In the genomic region with DNA sequence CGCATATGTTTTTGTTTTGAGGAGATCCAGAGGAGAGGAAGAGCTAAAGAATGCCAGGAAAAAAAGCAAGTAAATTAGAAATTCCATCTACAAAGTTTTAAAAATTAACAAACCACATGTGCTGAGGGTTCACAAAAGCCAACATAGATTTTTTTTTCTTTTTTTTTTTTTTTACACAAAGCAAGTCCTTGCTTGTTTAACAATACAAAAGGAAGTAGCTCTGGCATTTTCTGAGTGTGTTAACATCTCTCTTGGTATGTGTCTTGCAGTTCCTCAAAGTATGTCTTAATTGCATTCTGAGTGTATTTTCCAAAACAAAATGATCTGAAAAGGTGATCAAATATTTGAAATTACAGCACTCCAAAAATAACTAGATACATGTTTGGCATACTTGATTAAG, we compare ENCODE assay signal across 19 cellular contexts.
A peak's percentile ranks its signal among the peaks of the same experiment; 100 is the strongest.
DNase-seq lines count a peak whose midpoint lies in the region; ATAC-seq and TF ChIP-seq lines count a peak whose summit lies in the region.
"Had no signal": no experiment of that assay in that cellular context is flagged by ENCODE, and none has a peak within 500 bp of the region (broad histone marks: within the 10 kb centered on the region; RNA-seq: fewer than 3 reads in every experiment).

No MANE protein-coding gene starts in this region.

- CTCF ChIA-PET in MCF 10A (lab: Yijun Ruan, JAX): interaction anchor here (0.6 kb wide), 2 partner anchors 178 to 1540 kb away, joined by 3 to 5 read pairs; no protein-coding TSS in a partner anchor
- CTCF ChIA-PET in WTC11 (lab: Charles Lee): interaction anchor here (0.6 kb wide), 1 partner anchor 908 kb away, joined by 6 read pairs; no protein-coding TSS in a partner anchor

- H3K4me1 ChIP-seq in breast epithelium (no peaks in the 10 kb centered on the region), foreskin keratinocyte (no peaks in the 10 kb centered on the region)
- H3K4me1 ChIP-seq: Caco-2 had no signal

- TF ChIP-seq CTCF in MCF 10A (IDR thresholded peaks at IDR 0.05; ENCODE audit: unreplicated experiment) (no peak), breast epithelium (IDR thresholded peaks at IDR 0.05) (no peak), WTC11 (IDR thresholded peaks at IDR 0.05) (no peak), foreskin keratinocyte (conservative IDR thresholded peaks at IDR 0.05) (no peak)

- no peaks in the 10 kb centered on the region for H3K27me3 Mint-ChIP-seq in MCF 10A (ENCODE audit: insufficient read depth, unreplicated experiment)
- H3K27me3 Mint-ChIP-seq in WTC11 (ENCODE audit: low read depth): no peaks in the 10 kb centered on the region
- H3K27me3 Mint-ChIP-seq: CD4-positive, alpha-beta T cell had no signal

- H3K36me3 ChIP-seq in breast epithelium: no peaks in the 10 kb centered on the region

- POLR2A ChIA-PET in MCF 10A (lab: Yijun Ruan, JAX) (interaction anchor here (0.7 to 1.0 kb wide), 2 partner anchors 9 to 10 kb away, joined by 4 to 8 read pairs; no protein-coding TSS in a partner anchor), WTC11 (lab: Charles Lee) (no interaction called here)

- BruUV-seq in MCF 10A (replicated peaks; lab: Mats Ljungman, UMichigan): no TSS peak

- no peaks in the 10 kb centered on the region for H3K27me3 ChIP-seq in breast epithelium
- H3K27me3 ChIP-seq in foreskin keratinocyte: no peaks in the 10 kb centered on the region

- H3K4me1 Mint-ChIP-seq in MCF 10A (ENCODE audit: insufficient read depth, unreplicated experiment): peaks cover 13% of the 10 kb centered on the region
- peaks cover 26% of the 10 kb centered on the region for H3K4me1 Mint-ChIP-seq in WTC11

- peak overlapping the region; percentile 26 for H3K4me3 Mint-ChIP-seq in MCF 10A (ENCODE audit: unreplicated experiment)
- no peak overlapping the region for H3K4me3 Mint-ChIP-seq in WTC11
- H3K4me3 Mint-ChIP-seq: CD4-positive, alpha-beta T cell had no signal

- ATAC-seq in WTC11: peak; percentile 82
- no peak for ATAC-seq in foreskin keratinocyte
- no peak for ATAC-seq in GM21360 (IDR thresholded peaks at IDR 0.05; ENCODE audit: unreplicated experiment)
- ATAC-seq: Panc1 had no signal

- H3K9me3 Mint-ChIP-seq in MCF 10A (ENCODE audit: unreplicated experiment) (no peaks in the 10 kb centered on the region), WTC11 (no peaks in the 10 kb centered on the region)

- intact Hi-C loops in MCF 10A (cut with micrococcal nuclease) (no loop called here), breast epithelium (cut with DNase I; ENCODE audit: low total_unique reads) (no loop called here)

- peak; percentile 34 for DNase-seq in MCF 10A (ENCODE audit: unreplicated experiment)
- DNase-seq in breast epithelium (ENCODE audit: low spot score in 2 of 2): no peak
- no peak for DNase-seq in WTC11 (ENCODE audit: low spot score)
- peak; percentile 34 to 65 for DNase-seq in foreskin keratinocyte
- DNase-seq in NCI-H1694 (lab: John Stamatoyannopoulos, UW): no peak
- no peak for DNase-seq in D341Med (ENCODE audit: low spot score)
- DNase-seq in NCI-H446 treated with DMSO at 0.1 percent for 48 hours (lab: John Stamatoyannopoulos, UW): no peak
- DNase-seq: Caco-2; CD4-positive, alpha-beta T cell; GF-D8; GOT3; IMR-90; NCI-H1048; NCI-H1436; NCI-H2029 treated with DMSO at 0.1 percent for 48 hours; NCI-H2171 treated with DMSO at 0.1 percent for 48 hours; NCI-H748 treated with DMSO at 0.1 percent for 48 hours had no signal

- no peaks in the 10 kb centered on the region for H3K9me3 ChIP-seq in breast epithelium
- H3K9me3 ChIP-seq: Caco-2 had no signal

- no peak for TF ChIP-seq POLR2A in breast epithelium (IDR thresholded peaks at IDR 0.05)

- H3K36me3 Mint-ChIP-seq in MCF 10A (ENCODE audit: insufficient read depth, unreplicated experiment) (no peaks in the 10 kb centered on the region), WTC11 (no peaks in the 10 kb centered on the region)

- H3K4me3 ChIP-seq in breast epithelium: no peak overlapping the region

- H3K27ac Mint-ChIP-seq in MCF 10A (ENCODE audit: low read depth, unreplicated experiment) (peak overlapping the region; percentile 83), WTC11 (peak overlapping the region; percentile 93)
- H3K27ac Mint-ChIP-seq: CD4-positive, alpha-beta T cell had no signal

- H3K27ac ChIP-seq in breast epithelium (no peak overlapping the region), foreskin keratinocyte (no peak overlapping the region)

TF ChIP-seq in WTC11, 78 proteins besides CTCF, POLR2A, EP300 and RAD21 (continues in another document):
- TF ChIP-seq, protein P1, sequence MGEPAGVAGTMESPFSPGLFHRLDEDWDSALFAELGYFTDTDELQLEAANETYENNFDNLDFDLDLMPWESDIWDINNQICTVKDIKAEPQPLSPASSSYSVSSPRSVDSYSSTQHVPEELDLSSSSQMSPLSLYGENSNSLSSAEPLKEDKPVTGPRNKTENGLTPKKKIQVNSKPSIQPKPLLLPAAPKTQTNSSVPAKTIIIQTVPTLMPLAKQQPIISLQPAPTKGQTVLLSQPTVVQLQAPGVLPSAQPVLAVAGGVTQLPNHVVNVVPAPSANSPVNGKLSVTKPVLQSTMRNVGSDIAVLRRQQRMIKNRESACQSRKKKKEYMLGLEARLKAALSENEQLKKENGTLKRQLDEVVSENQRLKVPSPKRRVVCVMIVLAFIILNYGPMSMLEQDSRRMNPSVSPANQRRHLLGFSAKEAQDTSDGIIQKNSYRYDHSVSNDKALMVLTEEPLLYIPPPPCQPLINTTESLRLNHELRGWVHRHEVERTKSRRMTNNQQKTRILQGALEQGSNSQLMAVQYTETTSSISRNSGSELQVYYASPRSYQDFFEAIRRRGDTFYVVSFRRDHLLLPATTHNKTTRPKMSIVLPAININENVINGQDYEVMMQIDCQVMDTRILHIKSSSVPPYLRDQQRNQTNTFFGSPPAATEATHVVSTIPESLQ (CRISPR knock-in tag; IDR thresholded peaks at IDR 0.05): no peak
- TF ChIP-seq NR1H2 (CRISPR knock-in tag; IDR thresholded peaks at IDR 0.05): no peak
- TF ChIP-seq ZNF121 (CRISPR knock-in tag; IDR thresholded peaks at IDR 0.05): no peak
- TF ChIP-seq, protein P2, sequence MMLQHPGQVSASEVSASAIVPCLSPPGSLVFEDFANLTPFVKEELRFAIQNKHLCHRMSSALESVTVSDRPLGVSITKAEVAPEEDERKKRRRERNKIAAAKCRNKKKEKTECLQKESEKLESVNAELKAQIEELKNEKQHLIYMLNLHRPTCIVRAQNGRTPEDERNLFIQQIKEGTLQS (CRISPR knock-in tag; conservative IDR thresholded peaks at IDR 0.05): no peak
- TF ChIP-seq, protein P3, sequence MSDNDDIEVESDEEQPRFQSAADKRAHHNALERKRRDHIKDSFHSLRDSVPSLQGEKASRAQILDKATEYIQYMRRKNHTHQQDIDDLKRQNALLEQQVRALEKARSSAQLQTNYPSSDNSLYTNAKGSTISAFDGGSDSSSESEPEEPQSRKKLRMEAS (CRISPR knock-in tag; IDR thresholded peaks at IDR 0.05): no peak
- no peak for TF ChIP-seq ZNF317 (CRISPR knock-in tag; IDR thresholded peaks at IDR 0.05; ENCODE audit: borderline replicate concordance, low read depth)
- TF ChIP-seq, protein P4, sequence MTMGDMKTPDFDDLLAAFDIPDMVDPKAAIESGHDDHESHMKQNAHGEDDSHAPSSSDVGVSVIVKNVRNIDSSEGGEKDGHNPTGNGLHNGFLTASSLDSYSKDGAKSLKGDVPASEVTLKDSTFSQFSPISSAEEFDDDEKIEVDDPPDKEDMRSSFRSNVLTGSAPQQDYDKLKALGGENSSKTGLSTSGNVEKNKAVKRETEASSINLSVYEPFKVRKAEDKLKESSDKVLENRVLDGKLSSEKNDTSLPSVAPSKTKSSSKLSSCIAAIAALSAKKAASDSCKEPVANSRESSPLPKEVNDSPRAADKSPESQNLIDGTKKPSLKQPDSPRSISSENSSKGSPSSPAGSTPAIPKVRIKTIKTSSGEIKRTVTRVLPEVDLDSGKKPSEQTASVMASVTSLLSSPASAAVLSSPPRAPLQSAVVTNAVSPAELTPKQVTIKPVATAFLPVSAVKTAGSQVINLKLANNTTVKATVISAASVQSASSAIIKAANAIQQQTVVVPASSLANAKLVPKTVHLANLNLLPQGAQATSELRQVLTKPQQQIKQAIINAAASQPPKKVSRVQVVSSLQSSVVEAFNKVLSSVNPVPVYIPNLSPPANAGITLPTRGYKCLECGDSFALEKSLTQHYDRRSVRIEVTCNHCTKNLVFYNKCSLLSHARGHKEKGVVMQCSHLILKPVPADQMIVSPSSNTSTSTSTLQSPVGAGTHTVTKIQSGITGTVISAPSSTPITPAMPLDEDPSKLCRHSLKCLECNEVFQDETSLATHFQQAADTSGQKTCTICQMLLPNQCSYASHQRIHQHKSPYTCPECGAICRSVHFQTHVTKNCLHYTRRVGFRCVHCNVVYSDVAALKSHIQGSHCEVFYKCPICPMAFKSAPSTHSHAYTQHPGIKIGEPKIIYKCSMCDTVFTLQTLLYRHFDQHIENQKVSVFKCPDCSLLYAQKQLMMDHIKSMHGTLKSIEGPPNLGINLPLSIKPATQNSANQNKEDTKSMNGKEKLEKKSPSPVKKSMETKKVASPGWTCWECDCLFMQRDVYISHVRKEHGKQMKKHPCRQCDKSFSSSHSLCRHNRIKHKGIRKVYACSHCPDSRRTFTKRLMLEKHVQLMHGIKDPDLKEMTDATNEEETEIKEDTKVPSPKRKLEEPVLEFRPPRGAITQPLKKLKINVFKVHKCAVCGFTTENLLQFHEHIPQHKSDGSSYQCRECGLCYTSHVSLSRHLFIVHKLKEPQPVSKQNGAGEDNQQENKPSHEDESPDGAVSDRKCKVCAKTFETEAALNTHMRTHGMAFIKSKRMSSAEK (CRISPR knock-in tag; IDR thresholded peaks at IDR 0.05; ENCODE audit: borderline replicate concordance): no peak
- TF ChIP-seq, protein P5, sequence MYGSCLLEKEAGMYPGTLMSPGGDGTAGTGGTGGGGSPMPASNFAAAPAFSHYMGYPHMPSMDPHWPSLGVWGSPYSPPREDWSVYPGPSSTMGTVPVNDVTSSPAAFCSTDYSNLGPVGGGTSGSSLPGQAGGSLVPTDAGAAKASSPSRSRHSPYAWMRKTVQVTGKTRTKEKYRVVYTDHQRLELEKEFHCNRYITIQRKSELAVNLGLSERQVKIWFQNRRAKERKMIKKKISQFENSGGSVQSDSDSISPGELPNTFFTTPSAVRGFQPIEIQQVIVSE (CRISPR knock-in tag; IDR thresholded peaks at IDR 0.05; ENCODE audit: borderline replicate concordance): no peak
- TF ChIP-seq, protein P6, sequence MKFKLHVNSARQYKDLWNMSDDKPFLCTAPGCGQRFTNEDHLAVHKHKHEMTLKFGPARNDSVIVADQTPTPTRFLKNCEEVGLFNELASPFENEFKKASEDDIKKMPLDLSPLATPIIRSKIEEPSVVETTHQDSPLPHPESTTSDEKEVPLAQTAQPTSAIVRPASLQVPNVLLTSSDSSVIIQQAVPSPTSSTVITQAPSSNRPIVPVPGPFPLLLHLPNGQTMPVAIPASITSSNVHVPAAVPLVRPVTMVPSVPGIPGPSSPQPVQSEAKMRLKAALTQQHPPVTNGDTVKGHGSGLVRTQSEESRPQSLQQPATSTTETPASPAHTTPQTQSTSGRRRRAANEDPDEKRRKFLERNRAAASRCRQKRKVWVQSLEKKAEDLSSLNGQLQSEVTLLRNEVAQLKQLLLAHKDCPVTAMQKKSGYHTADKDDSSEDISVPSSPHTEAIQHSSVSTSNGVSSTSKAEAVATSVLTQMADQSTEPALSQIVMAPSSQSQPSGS (CRISPR knock-in tag; IDR thresholded peaks at IDR 0.05; ENCODE audit: borderline replicate concordance, low read depth): no peak
- no peak for TF ChIP-seq JUN (CRISPR knock-in tag; IDR thresholded peaks at IDR 0.05)

Comparison
In these comparisons a context has a peak if more than half of its experiments do, and no peak if none do; other contexts are left out.
1. DNase-seq: peak in MCF 10A (single experiment) and foreskin keratinocyte (2 of 2); none in breast epithelium (0 of 2), WTC11 (single experiment), NCI-H1694 (single experiment), D341Med (single experiment) and NCI-H446 treated with DMSO at 0.1 percent for 48 hours (single experiment).